Comparison of ENCODE assay signal across 9 cellular contexts in the genomic region with DNA sequence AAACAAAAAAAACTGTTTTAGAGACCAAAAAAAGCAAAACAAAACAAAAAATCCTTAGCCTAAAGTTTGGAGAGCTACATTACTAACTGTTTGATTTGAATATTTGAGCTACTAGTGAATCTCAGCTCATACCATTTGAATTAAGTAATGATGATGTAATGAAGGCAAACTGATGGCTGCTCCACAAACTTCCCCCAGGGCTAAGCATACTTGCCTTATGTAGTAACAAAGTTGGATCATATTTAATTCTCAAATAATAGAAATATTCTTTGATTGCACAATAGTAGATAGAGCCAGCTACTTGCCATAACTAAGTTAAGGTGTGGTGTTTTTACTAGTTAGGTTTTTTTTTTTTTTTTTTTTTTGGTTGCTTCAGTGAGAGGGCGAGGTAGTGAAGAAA. TPM values are rescaled to one million over a fixed set of nuclear protein-coding genes. Genes with fewer than 3 reads are reported as not detected.
DNase-seq lines count a peak whose midpoint lies in the region; ATAC-seq and TF ChIP-seq lines count a peak whose summit lies in the region.
"Had no signal": no experiment of that assay in that cellular context is flagged by ENCODE, and none has a peak within 500 bp of the region (broad histone marks: within the 10 kb centered on the region; RNA-seq: fewer than 3 reads in every experiment).

No MANE protein-coding gene starts in this region.

- DNase-seq in HT1080 (ENCODE audit: low read depth) = peak; percentile 50
- DNase-seq in mammary epithelial cell = peak; percentile 95
- peak; percentile 61 for DNase-seq in kidney epithelial cell (ENCODE audit: low read depth)
- peak in 1 of 2 donors; percentile 22 for DNase-seq in tibial artery
- no peak for DNase-seq in activated naive CD4-positive, alpha-beta T cell treated with Interleukin-2 at 50 U/mL for 16 hours
- no peak for DNase-seq in activated T-cell treated with anti-CD3 and anti-CD28 coated beads, Interleukin-2, amount 50 U/mL, for 1 hour
- DNase-seq in stimulated activated naive CD4-positive, alpha-beta T cell treated with Interleukin-2 at 50 U/mL for 16 hours (lab: John Stamatoyannopoulos, UW) = no peak
- DNase-seq: activated CD4-positive, alpha-beta memory T cell treated with anti-CD3 and anti-CD28 coated beads, Interleukin-2, amount 10 ng/mL, durations not matched to agents 7 days and 5 days had no signal

- H3K4me3 ChIP-seq in mammary epithelial cell (replicated peaks in 1 of 3; ENCODE audit: insufficient read depth in 1 of 3, low read depth in 2 of 3, low read length in 3 of 3) = peak overlapping the region in 2 of 3 experiments; percentile 59 to 97
- no peak overlapping the region for H3K4me3 ChIP-seq in kidney epithelial cell (ENCODE audit: low read depth, low read length)
- peak overlapping the region; percentile 79 to 83 for H3K4me3 ChIP-seq in tibial artery

- H3K4me2 ChIP-seq in mammary epithelial cell (ENCODE audit: insufficient read depth, low read depth, low read length) = peak overlapping the region; percentile 96

- in situ Hi-C loops in mammary epithelial cell (cut with MboI; ENCODE audit: low sequenced_read_pairs in 2 of 2) = no loop called here

- H3K9ac ChIP-seq in mammary epithelial cell (ENCODE audit: insufficient read depth, low read length) = peak overlapping the region; percentile 12

- no peaks in the 10 kb centered on the region for H3K9me3 ChIP-seq in mammary epithelial cell (replicated peaks; ENCODE audit: insufficient read depth, low read length)
- H3K9me3 ChIP-seq in tibial artery = no peaks in the 10 kb centered on the region

- 17% methylated on average over 1 of the region's 1 CpG for WGBS in mammary epithelial cell (ENCODE audit: low coverage, missing lambda C conversion rate)

- ATAC-seq in GM19023 (IDR thresholded peaks at IDR 0.05; ENCODE audit: unreplicated experiment) = no peak

- no TSS peak for BruUV-seq in mammary epithelial cell (replicated peaks; lab: Mats Ljungman, UMichigan)

- dilution Hi-C loops in mammary epithelial cell (cut with HindIII; ENCODE audit: low sequenced_read_pairs) = no loop called here

- TF ChIP-seq CTCF in mammary epithelial cell (conservative IDR thresholded peaks at IDR 0.05 in 1 of 2, IDR thresholded peaks at IDR 0.05 in 1 of 2; ENCODE audit: extremely low read depth in 1 of 2, insufficient read depth in 1 of 2, low read depth in 1 of 2, low read length in 2 of 2) (no peak), kidney epithelial cell (IDR thresholded peaks at IDR 0.05; ENCODE audit: insufficient read depth, low read length, poor library complexity, severe bottlenecking) (no peak), tibial artery (IDR thresholded peaks at IDR 0.05) (no peak)

- H3K27ac ChIP-seq in mammary epithelial cell (ENCODE audit: insufficient read depth, low read depth, low read length) = peak overlapping the region; percentile 92
- peak overlapping the region; percentile 98 to 99 for H3K27ac ChIP-seq in tibial artery

- H4K20me1 ChIP-seq in mammary epithelial cell (ENCODE audit: insufficient read depth, low read length) = no peaks in the 10 kb centered on the region

- intact Hi-C loops in mammary epithelial cell (cut with micrococcal nuclease) (loop anchor here (10.0 kb wide), 2 partner anchors 582 to 802 kb away; a partner anchor contains a TSS), tibial artery (cut with DNase I; ENCODE audit: low total_unique reads) (loop anchor here (10.0 kb wide), 2 partner anchors 582 to 812 kb away; a partner anchor contains a TSS)

- H3K79me2 ChIP-seq in mammary epithelial cell (ENCODE audit: insufficient read depth, low read length) = peaks cover 70% of the 10 kb centered on the region

- H2AFZ ChIP-seq in mammary epithelial cell (ENCODE audit: low read depth, low read length) = no peak overlapping the region

- CTCF ChIA-PET in mammary epithelial cell (lab: Charles Lee; ENCODE audit: low non-redundant PET) = no interaction called here

- H3K36me3 ChIP-seq in mammary epithelial cell (ENCODE audit: insufficient read depth, low read length) (peaks cover 10% of the 10 kb centered on the region), kidney epithelial cell (ENCODE audit: control insufficient read depth, insufficient read depth, low read length) (no peaks in the 10 kb centered on the region), tibial artery (peaks cover 9 to 18% (median 14%) of the 10 kb centered on the region in 3 donors)

- H3K27me3 ChIP-seq in mammary epithelial cell (ENCODE audit: insufficient read depth, low read length) (no peaks in the 10 kb centered on the region), kidney epithelial cell (ENCODE audit: control insufficient read depth, insufficient read depth, low read length) (no peaks in the 10 kb centered on the region), tibial artery (no peaks in the 10 kb centered on the region)

- H3K4me1 ChIP-seq in mammary epithelial cell (ENCODE audit: insufficient read depth, low read length) (peaks cover 24% of the 10 kb centered on the region), tibial artery (peaks cover 0 to 60% (median 27%) of the 10 kb centered on the region in 4 donors)

RNA-seq across cellular contexts. Expression of a gene that starts 2.8 kb away (rescaled TPM):
- 33.2 and 40.6 TPM in 2 replicates for total RNA-seq in HT1080 (2014; rRNA removed; shearing (Covaris generic))
- polyA plus RNA-seq in HT1080 (2015; cell fraction: cytosol; rRNA removed) = 31.2 and 35.8 TPM in 2 replicates
- 10.8 and 11.4 TPM in 2 replicates for polyA plus RNA-seq in HT1080 (2015; cell fraction: nucleus; rRNA removed)
- total RNA-seq in mammary epithelial cell = 10 to 100 TPM; 56.5 to 79.9 TPM
- polyA plus RNA-seq in mammary epithelial cell = 48.6 TPM
- polyA minus RNA-seq in mammary epithelial cell = 21.0 TPM
- 131 and 146 TPM in 2 replicates for total RNA-seq in kidney epithelial cell

RNA-seq across cellular contexts. Expression of a gene that starts 52.3 kb away (rescaled TPM):
- not detected in 2 replicates for total RNA-seq in HT1080 (2014; rRNA removed; shearing (Covaris generic))
- not detected in 2 replicates for polyA plus RNA-seq in HT1080 (2015; cell fraction: cytosol; rRNA removed)
- not detected in 2 replicates for polyA plus RNA-seq in HT1080 (2015; cell fraction: nucleus; rRNA removed)
- total RNA-seq in mammary epithelial cell = not detected
- polyA plus RNA-seq in mammary epithelial cell = not detected
- polyA minus RNA-seq in mammary epithelial cell = not detected
- total RNA-seq in kidney epithelial cell = not detected in 2 replicates
- total RNA-seq: activated CD4-positive, alpha-beta memory T cell treated with anti-CD3 and anti-CD28 coated beads, Interleukin-2, amount 10 ng/mL, durations not matched to agents 7 days and 5 days had no signal

Comparison
In these comparisons a context has a peak if more than half of its experiments do, and no peak if none do; other contexts are left out.
1. DNase-seq: peak in HT1080 (single experiment), mammary epithelial cell (single experiment) and kidney epithelial cell (single experiment); none in activated naive CD4-positive, alpha-beta T cell treated with Interleukin-2 at 50 U/mL for 16 hours (single experiment), activated T-cell treated with anti-CD3 and anti-CD28 coated beads, Interleukin-2, amount 50 U/mL, for 1 hour (single experiment) and stimulated activated naive CD4-positive, alpha-beta T cell treated with Interleukin-2 at 50 U/mL for 16 hours (single experiment).